9 cellular contexts compared by ENCODE assay signal in genomic region chr1:66373072-66373685, GRCh38.
DNase-seq lines count a peak whose midpoint lies in the region; ATAC-seq and TF ChIP-seq lines count a peak whose summit lies in the region.
"Had no signal": no experiment of that assay in that cellular context is flagged by ENCODE, and none has a peak within 500 bp of the region (broad histone marks: within the 10 kb centered on the region; RNA-seq: fewer than 3 reads in every experiment).

No MANE protein-coding gene starts in this region.

- intact Hi-C loops in psoas muscle (cut with DNase I) (loop anchor here in 1 of 2 donors (10.0 kb wide), 1 partner anchor 72 kb away; no protein-coding TSS in a partner anchor), aorta (cut with DNase I) (no loop called here)

- no peak for TF ChIP-seq CTCF in GM12865 (IDR thresholded peaks at IDR 0.05; ENCODE audit: insufficient read depth, low read depth, low read length, missing control alignments)
- TF ChIP-seq CTCF in NB4 (IDR thresholded peaks at IDR 0.05; ENCODE audit: low read depth, low read length) = no peak
- no peak for TF ChIP-seq CTCF in psoas muscle (IDR thresholded peaks at IDR 0.05)

- no peak for TF ChIP-seq POLR2A in NB4 (IDR thresholded peaks at IDR 0.05; ENCODE audit: extremely low read depth, insufficient read length)

- H3K36me3 ChIP-seq in psoas muscle (ENCODE audit: insufficient read depth in 1 of 2, low read depth in 1 of 2) = peaks cover 10 to 48% of the 10 kb centered on the region in 2 donors
- peaks cover 0 to 1% of the 10 kb centered on the region in 2 donors for H3K36me3 ChIP-seq in aorta (ENCODE audit: control insufficient read depth in 1 of 2, insufficient read depth in 2 of 2, low read length in 1 of 2)
- H3K36me3 ChIP-seq: pancreas had no signal

- WGBS in psoas muscle, 3 donors = 57 to 84% (median 59%) methylated on average over 6 of the region's 6 CpGs
- 83 to 90% methylated on average over 6 of the region's 6 CpGs for WGBS in aorta, 2 donors

- DNase-seq in GM12865 (ENCODE audit: low read depth) = peak; percentile 50
- DNase-seq in NB4 (ENCODE audit: low read depth) = peak; percentile 85
- peak in 1 of 2 donors; percentile 35 for DNase-seq in psoas muscle
- no peak for DNase-seq in aorta
- DNase-seq in HCEC 1CT = no peak
- no peak for DNase-seq in amniotic stem cell (lab: John Stamatoyannopoulos, UW)
- DNase-seq: pancreas had no signal

- no peaks in the 10 kb centered on the region for H3K27me3 ChIP-seq in psoas muscle (ENCODE audit: insufficient read depth in 3 of 3, low read length in 2 of 3)
- no peaks in the 10 kb centered on the region for H3K27me3 ChIP-seq in aorta (ENCODE audit: control insufficient read depth in 1 of 2, insufficient read depth in 2 of 2, low read length in 1 of 2)
- H3K27me3 ChIP-seq: pancreas had no signal

- peak overlapping the region; percentile 86 for H3K27ac ChIP-seq in angular gyrus (ENCODE audit: low read depth, low read length)
- H3K27ac ChIP-seq in psoas muscle = peak overlapping the region; percentile 44
- H3K27ac ChIP-seq in aorta (ENCODE audit: low read depth in 1 of 2, low read length in 2 of 2) = no peak overlapping the region
- H3K27ac ChIP-seq: pancreas had no signal

- H3K4me1 ChIP-seq in psoas muscle (peaks cover 24% of the 10 kb centered on the region), aorta (ENCODE audit: control insufficient read depth in 1 of 2, insufficient read depth in 2 of 2, low read length in 2 of 2) (no peaks in the 10 kb centered on the region)
- H3K4me1 ChIP-seq: pancreas had no signal

- H3K4me3 ChIP-seq in GM12865 (ENCODE audit: low read depth, low read length) (peak overlapping the region; percentile 31; the same call in 1 of the 2 replicates), NB4 (ENCODE audit: low read depth, low read length) (no peak overlapping the region), psoas muscle (no peak overlapping the region), aorta (ENCODE audit: low read length in 2 of 2) (no peak overlapping the region)
- H3K4me3 ChIP-seq: pancreas had no signal

- H3K9me3 ChIP-seq in psoas muscle (no peaks in the 10 kb centered on the region), aorta (ENCODE audit: control insufficient read depth, low read length) (no peaks in the 10 kb centered on the region)
- H3K9me3 ChIP-seq: pancreas had no signal

- peak in 1 of 4 donors; percentile 24 for ATAC-seq in psoas muscle
- ATAC-seq in aorta (ENCODE audit: low FRiP score) = no peak
- ATAC-seq in HG02623 (IDR thresholded peaks at IDR 0.05; ENCODE audit: unreplicated experiment) = no peak

Comparison
In these comparisons a context has a peak if more than half of its experiments do, and no peak if none do; other contexts are left out.
1. DNase-seq: peak in GM12865 (single experiment) and NB4 (single experiment); none in aorta (0 of 2), HCEC 1CT (single experiment) and amniotic stem cell (single experiment).
2. H3K27ac ChIP-seq: peak in angular gyrus (single experiment) and psoas muscle (single experiment); none in aorta (0 of 2).